In genomic region chr6:113742342-113742741, GRCh38 we compare ENCODE assay signal across 24 cellular contexts.
"Had no signal": no experiment of that assay in that cellular context is flagged by ENCODE, and none has a peak within 500 bp of the region (broad histone marks: within the 10 kb centered on the region; RNA-seq: fewer than 3 reads in every experiment).

No MANE protein-coding gene starts in this region.

- H3K4me3 ChIP-seq: dorsolateral prefrontal cortex, heart right ventricle, lower lobe of right lung, ovary, psoas muscle, sigmoid colon, thoracic aorta, tibial nerve, upper lobe of left lung had no signal

- DNase-seq: dorsolateral prefrontal cortex; effector CD4-positive, alpha-beta T cell; endodermal cell; foreskin melanocyte; glutamatergic neuron; heart right ventricle; hippocampal formation; left colon; left ventricle myocardium superior; lower lobe of right lung; natural killer cell; occipital lobe; ovary; posterior cingulate gyrus; psoas muscle; right cardiac atrium; sigmoid colon; stimulated activated CD4-positive, alpha-beta T cell treated with anti-CD3 and anti-CD28 coated beads, Interleukin-2, amount 100 ng/mL, for 24 hours; stimulated activated CD4-positive, alpha-beta T cell treated with anti-CD3 and anti-CD28 coated beads, Interleukin-4, amount 100 ng/mL, for 24 hours; stimulated activated naive CD8-positive, alpha-beta T cell treated with anti-CD3 and anti-CD28 coated beads, Interleukin-15, Interleukin-2, amounts not matched to agents 100 U/mL and 50 U/mL, for 24 hours; substantia nigra; upper lobe of left lung had no signal
